ENCODE assay signal across 3 cellular contexts in genomic region chr1:206774096-206774495, GRCh38.
TF ChIP-seq lines count a peak whose summit lies in the region.

No MANE protein-coding gene starts in this region.

TF ChIP-seq in HepG2, 621 proteins besides CTCF, POLR2A, EP300 and RAD21:
- TF ChIP-seq MAFK (conservative IDR thresholded peaks at IDR 0.05 in 1 of 2, IDR thresholded peaks at IDR 0.05 in 1 of 2; ENCODE audit: low read length in 2 of 2) (no peak), LBX2 (CRISPR knock-in tag; IDR thresholded peaks at IDR 0.05; ENCODE audit: borderline replicate concordance) (no peak), MAZ (IDR thresholded peaks at IDR 0.05; ENCODE audit: borderline replicate concordance, low read depth, low read length) (no peak), MAZ (CRISPR knock-in tag; IDR thresholded peaks at IDR 0.05; ENCODE audit: low read depth) (no peak), CENPBD1 (CRISPR knock-in tag; IDR thresholded peaks at IDR 0.05; ENCODE audit: borderline replicate concordance, low read depth) (no peak), ZNF557 (CRISPR knock-in tag; IDR thresholded peaks at IDR 0.05) (no peak), MAFG (CRISPR knock-in tag; IDR thresholded peaks at IDR 0.05) (no peak), DDIT3 (CRISPR knock-in tag; IDR thresholded peaks at IDR 0.05) (no peak), ZFAT (CRISPR knock-in tag; conservative IDR thresholded peaks at IDR 0.05) (no peak), NR2C2 (CRISPR knock-in tag; IDR thresholded peaks at IDR 0.05; ENCODE audit: borderline replicate concordance) (no peak), ETV5 (CRISPR knock-in tag; IDR thresholded peaks at IDR 0.05; ENCODE audit: borderline replicate concordance) (no peak), TERF1 (CRISPR knock-in tag; IDR thresholded peaks at IDR 0.05) (no peak), PAX8 (CRISPR knock-in tag; IDR thresholded peaks at IDR 0.05; ENCODE audit: borderline replicate concordance) (no peak), FOXA3 (CRISPR knock-in tag; IDR thresholded peaks at IDR 0.05) (no peak), SIN3B (IDR thresholded peaks at IDR 0.05; ENCODE audit: low read length) (no peak)

TF ChIP-seq in K562, 482 proteins besides CTCF, POLR2A, EP300 and RAD21:
- TF ChIP-seq SPI1 (IDR thresholded peaks at IDR 0.05; ENCODE audit: borderline replicate concordance, low read depth, low read length), result peak; percentile 31; the same call in 1 of the 2 replicates
- TF ChIP-seq ZNF780A (CRISPR knock-in tag; IDR thresholded peaks at IDR 0.05), result no peak

TF ChIP-seq in GM23338, 12 proteins besides CTCF, POLR2A, EP300 and RAD21:
- TF ChIP-seq ZNF331 (CRISPR knock-in tag; IDR thresholded peaks at IDR 0.05; ENCODE audit: low read depth), result no peak
- no peak for TF ChIP-seq NANOG (IDR thresholded peaks at IDR 0.05; ENCODE audit: borderline replicate concordance)
- TF ChIP-seq EZH2 (IDR thresholded peaks at IDR 0.05; ENCODE audit: low read depth, unreplicated experiment), result no peak
- no peak for TF ChIP-seq CREB1 (CRISPR knock-in tag; IDR thresholded peaks at IDR 0.05; ENCODE audit: low read depth)
- no peak for TF ChIP-seq ZNF114 (CRISPR knock-in tag; IDR thresholded peaks at IDR 0.05)
- TF ChIP-seq ZNF462 (CRISPR knock-in tag; IDR thresholded peaks at IDR 0.05), result no peak
- no peak for TF ChIP-seq EZH2phosphoT487 (IDR thresholded peaks at IDR 0.05; ENCODE audit: unreplicated experiment)
- TF ChIP-seq POLR2AphosphoS5 (IDR thresholded peaks at IDR 0.05; ENCODE audit: low read depth), result no peak
- no peak for TF ChIP-seq ETS1 (IDR thresholded peaks at IDR 0.05)
- TF ChIP-seq JUNB (IDR thresholded peaks at IDR 0.05; ENCODE audit: unreplicated experiment), result no peak
- TF ChIP-seq STAT1 (IDR thresholded peaks at IDR 0.05; ENCODE audit: unreplicated experiment), result no peak
- no peak for TF ChIP-seq REST (IDR thresholded peaks at IDR 0.05; ENCODE audit: unreplicated experiment)
